Comparison of ENCODE assay signal across 9 cellular contexts in genomic region chr6:90251295-90251992, GRCh38. TPM values are rescaled to one million over a fixed set of nuclear protein-coding genes. Genes with fewer than 3 reads are reported as not detected.
A peak's percentile ranks its signal among the peaks of the same experiment; 100 is the strongest.
DNase-seq lines count a peak whose midpoint lies in the region; ATAC-seq, FAIRE-seq and TF ChIP-seq lines count a peak whose summit lies in the region.
"Had no signal": no experiment of that assay in that cellular context is flagged by ENCODE, and none has a peak within 500 bp of the region (broad histone marks: within the 10 kb centered on the region; RNA-seq: fewer than 3 reads in every experiment).

No MANE protein-coding gene starts in this region.

- H3K9me3 Mint-ChIP-seq in astrocyte (ENCODE audit: unreplicated experiment): peaks cover 5% of the 10 kb centered on the region

- intact Hi-C loops in left cardiac atrium (cut with DNase I): no loop called here
- intact Hi-C loops in heart right ventricle (cut with DNase I): no loop called here
- intact Hi-C loops in uterus (cut with DNase I; ENCODE audit: low total_unique reads): no loop called here

- no peak overlapping the region for H3K4me2 ChIP-seq in astrocyte (ENCODE audit: low read length)

- no peak for FAIRE-seq in astrocyte (lab: Jason Lieb, UNC)

- peaks cover 5% of the 10 kb centered on the region for H3K36me3 Mint-ChIP-seq in astrocyte (ENCODE audit: low read depth, unreplicated experiment)

- TF ChIP-seq POLR2A in uterus (IDR thresholded peaks at IDR 0.05): no peak

- H3K4me3 ChIP-seq in astrocyte (ENCODE audit: insufficient read depth, low read depth, low read length) (no peak overlapping the region), heart right ventricle (no peak overlapping the region), uterus (no peak overlapping the region)

- H3K36me3 ChIP-seq in astrocyte (ENCODE audit: insufficient read depth, low read length) (no peaks in the 10 kb centered on the region), heart right ventricle (peaks cover 0 to 4% (median 0%) of the 10 kb centered on the region in 9 donors), uterus (no peaks in the 10 kb centered on the region)

- H3K79me2 ChIP-seq in astrocyte (ENCODE audit: insufficient read depth, low read length): no peaks in the 10 kb centered on the region

- H3K4me1 ChIP-seq in astrocyte (ENCODE audit: insufficient read depth, low read length) (peaks cover under 1% of the 10 kb centered on the region), heart right ventricle (no peaks in the 10 kb centered on the region), uterus (no peaks in the 10 kb centered on the region)

- no peaks in the 10 kb centered on the region for H3K27me3 ChIP-seq in astrocyte (ENCODE audit: insufficient read depth, low read length)
- no peaks in the 10 kb centered on the region for H3K27me3 ChIP-seq in heart right ventricle
- no peaks in the 10 kb centered on the region for H3K27me3 ChIP-seq in uterus

- H3K4me3 Mint-ChIP-seq in astrocyte (ENCODE audit: unreplicated experiment): peak overlapping the region; percentile 4

- ATAC-seq in GM18508 (IDR thresholded peaks at IDR 0.05; ENCODE audit: insufficient read depth, unreplicated experiment) (peak; percentile 83), HG03139 (IDR thresholded peaks at IDR 0.05; ENCODE audit: unreplicated experiment) (peak; percentile 66), left cardiac atrium (no peak), heart right ventricle (no peak)

- peak overlapping the region; percentile 7 for H3K27ac Mint-ChIP-seq in astrocyte (ENCODE audit: unreplicated experiment)

- H3K9ac ChIP-seq in astrocyte (ENCODE audit: low read length): no peak overlapping the region

- no peak overlapping the region for H2AFZ ChIP-seq in astrocyte (ENCODE audit: low read depth, low read length)

- DNase-seq in GM20000 (ENCODE audit: low spot score) (peak; percentile 17), astrocyte (ENCODE audit: low read depth) (no peak), left cardiac atrium (no peak), heart right ventricle (no peak), C1 segment of cervical spinal cord (lab: John Stamatoyannopoulos, UW) (no peak), uterus (no peak)
- DNase-seq: NCI-H2107 had no signal

- no peak for TF ChIP-seq CTCF in GM20000 (IDR thresholded peaks at IDR 0.05; ENCODE audit: extremely low read depth, missing control alignments)
- no peak for TF ChIP-seq CTCF in astrocyte (IDR thresholded peaks at IDR 0.05; ENCODE audit: insufficient read depth, low read depth, low read length)
- TF ChIP-seq CTCF in heart right ventricle (IDR thresholded peaks at IDR 0.05): no peak
- no peak for TF ChIP-seq CTCF in uterus (IDR thresholded peaks at IDR 0.05)

- H3K27me3 Mint-ChIP-seq in astrocyte (ENCODE audit: low read depth, unreplicated experiment): no peaks in the 10 kb centered on the region

- H3K9me3 ChIP-seq in astrocyte (ENCODE audit: insufficient read depth, low read depth, low read length): no peaks in the 10 kb centered on the region
- no peaks in the 10 kb centered on the region for H3K9me3 ChIP-seq in heart right ventricle
- no peaks in the 10 kb centered on the region for H3K9me3 ChIP-seq in uterus

- WGBS in heart right ventricle, 2 donors: 87 to 89% methylated on average over 4 of the region's 4 CpGs

- H3K4me1 Mint-ChIP-seq in astrocyte (ENCODE audit: low read depth, unreplicated experiment): peaks cover 25% of the 10 kb centered on the region

- H3K27ac ChIP-seq in astrocyte (ENCODE audit: low read depth, low read length): no peak overlapping the region
- H3K27ac ChIP-seq in heart right ventricle: no peak overlapping the region
- H3K27ac ChIP-seq in uterus: peak overlapping the region in 1 of 2 donors; percentile 24

- no peaks in the 10 kb centered on the region for H4K20me1 ChIP-seq in astrocyte (ENCODE audit: insufficient read depth, low read length)

RNA-seq across cellular contexts. Expression of gene BACH2, which starts 45.2 kb away (rescaled TPM):
- 12.6 and 17.5 TPM in 2 replicates for total RNA-seq in astrocyte
- total RNA-seq in left cardiac atrium: 1 to 10 TPM; 2.0 to 2.5 TPM
- 1 to 10 TPM; 1.5 to 4.7 (median 2.8) TPM for total RNA-seq in heart right ventricle
- under 1 TPM; 0.16 to 0.29 TPM for polyA plus RNA-seq in heart right ventricle
- 10 to 100 TPM in 2 of 4 donors, 1 to 10 TPM in 2; 1.3 to 15.0 (median 9.7) TPM for total RNA-seq in uterus

Comparison
In these comparisons a context has a peak if more than half of its experiments do, and no peak if none do; other contexts are left out.
1. ATAC-seq: peak in GM18508 (single experiment) and HG03139 (single experiment); none in left cardiac atrium (0 of 2) and heart right ventricle (0 of 8).